20 cellular contexts compared by ENCODE assay signal in the genomic region with DNA sequence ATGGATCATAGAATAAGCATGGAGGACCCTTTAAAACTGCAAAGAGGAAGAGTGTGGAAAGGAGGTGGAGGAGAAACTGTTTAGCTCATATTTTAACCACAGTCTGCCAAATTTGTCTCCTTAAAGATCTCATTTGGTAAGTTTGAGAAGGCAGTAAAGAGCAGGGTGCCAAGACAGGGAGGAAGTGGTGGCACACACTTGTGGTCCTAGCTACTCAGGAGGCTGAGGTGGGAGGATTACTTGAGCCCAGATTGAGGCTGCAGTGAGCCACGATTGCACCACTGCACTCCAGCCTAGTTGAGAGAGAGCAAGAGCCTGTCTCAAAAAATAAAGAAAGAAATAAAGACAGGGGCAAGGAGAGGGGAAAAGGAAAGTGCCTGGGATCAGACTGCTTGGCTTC. TPM values are rescaled to one million over a fixed set of nuclear protein-coding genes. Genes with fewer than 3 reads are reported as not detected.
"Had no signal": no experiment of that assay in that cellular context is flagged by ENCODE, and none has a peak within 500 bp of the region (broad histone marks: within the 10 kb centered on the region; RNA-seq: fewer than 3 reads in every experiment).

No MANE protein-coding gene starts in this region.

- FAIRE-seq: frontal cortex had no signal

- H3K27me3 ChIP-seq: colonic mucosa, left lung, sigmoid colon had no signal

- H3K36me3 ChIP-seq: colonic mucosa, heart right ventricle, left lung, sigmoid colon, thoracic aorta, WERI-Rb-1 had no signal

- H3K27ac ChIP-seq: colonic mucosa, heart right ventricle, left lung, sigmoid colon, thoracic aorta, WERI-Rb-1 had no signal

- H3K4me3 Mint-ChIP-seq: activated T-cell treated with anti-CD3 and anti-CD28 coated beads, Interleukin-2, amount 50 U/mL, for 72 hours; nephron; stimulated activated naive CD8-positive, alpha-beta T cell treated with anti-CD3 and anti-CD28 coated beads, Interleukin-15, Interleukin-2, amounts not matched to agents 100 ng/mL and 50 ng/mL, for 24 hours; T-cell had no signal

- H3K4me1 Mint-ChIP-seq: nephron had no signal

- H3K9me3 ChIP-seq: colonic mucosa, heart right ventricle, left lung, thoracic aorta had no signal

- H3K4me3 ChIP-seq: colonic mucosa, heart right ventricle, left lung, sigmoid colon, thoracic aorta had no signal

- H3K9me3 Mint-ChIP-seq: activated T-cell treated with anti-CD3 and anti-CD28 coated beads, Interleukin-2, amount 50 U/mL, for 72 hours; nephron; stimulated activated naive CD8-positive, alpha-beta T cell treated with anti-CD3 and anti-CD28 coated beads, Interleukin-15, Interleukin-2, amounts not matched to agents 100 ng/mL and 50 ng/mL, for 24 hours; T-cell had no signal

- DNase-seq: activated CD4-positive, alpha-beta T cell treated with anti-CD3 and anti-CD28 coated beads for 4 hours; activated gamma-delta T cell treated with Interleukin-2 at 50 U/mL for 16 hours; colonic mucosa; effector CD4-positive, alpha-beta T cell; heart right ventricle; islet precursor cell; left lung; occipital lobe; sigmoid colon; stimulated activated CD4-positive, alpha-beta T cell treated with anti-CD3 and anti-CD28 coated beads, Interleukin-12 subunit alpha, Interleukin-12 subunit beta, amount 100 ng/mL, for 4 hours; T-cell; T1000; WERI-Rb-1 had no signal

- H3K27ac Mint-ChIP-seq: activated T-cell treated with anti-CD3 and anti-CD28 coated beads, Interleukin-2, amount 50 U/mL, for 72 hours; nephron; stimulated activated naive CD8-positive, alpha-beta T cell treated with anti-CD3 and anti-CD28 coated beads, Interleukin-15, Interleukin-2, amounts not matched to agents 100 ng/mL and 50 ng/mL, for 24 hours; T-cell had no signal

- H3K4me1 ChIP-seq: colonic mucosa, heart right ventricle, left lung, sigmoid colon had no signal

- H3K36me3 Mint-ChIP-seq: T-cell had no signal

RNA-seq across cellular contexts. Expression of a gene that starts 39.9 kb away (rescaled TPM):
- total RNA-seq: activated T-cell treated with anti-CD3 and anti-CD28 coated beads, Interleukin-2, amount 50 U/mL, for 72 hours; frontal cortex; pulmonary artery endothelial cell; sigmoid colon; thoracic aorta; urinary bladder had no signal
- polyA plus RNA-seq: heart right ventricle, urinary bladder had no signal
